In genomic region chr2:138649571-138649970, GRCh38 we compare ENCODE assay signal across 21 cellular contexts.
"Had no signal": no experiment of that assay in that cellular context is flagged by ENCODE, and none has a peak within 500 bp of the region (broad histone marks: within the 10 kb centered on the region; RNA-seq: fewer than 3 reads in every experiment).

No MANE protein-coding gene starts in this region.

- H3K9me3 Mint-ChIP-seq: stimulated activated naive B cell treated with anti-CD40 and anti-IgM and Interleukin-4, amounts not matched to agents 10 μg/mL and 1 μg/mL and 100 μg/mL, for 72 hours had no signal

- ATAC-seq: heart left ventricle; mucosa of descending colon; natural killer cell; sciatic nerve; stimulated activated naive B cell treated with anti-CD40 and anti-IgM and Interleukin-4, amounts not matched to agents 10 μg/mL and 1 μg/mL and 100 μg/mL, for 72 hours; stimulated activated naive CD8-positive, alpha-beta T cell treated with anti-CD3 and anti-CD28 coated beads, Interleukin-15, amount 100 ng/mL, for 72 hours; upper lobe of right lung had no signal

- H3K36me3 Mint-ChIP-seq: natural killer cell; stimulated activated naive B cell treated with anti-CD40 and anti-IgM and Interleukin-4, amounts not matched to agents 10 μg/mL and 1 μg/mL and 100 μg/mL, for 72 hours had no signal

- H3K4me3 Mint-ChIP-seq: natural killer cell; neural crest cell; stimulated activated naive B cell treated with anti-CD40 and anti-IgM and Interleukin-4, amounts not matched to agents 10 μg/mL and 1 μg/mL and 100 μg/mL, for 72 hours; stimulated activated naive CD8-positive, alpha-beta T cell treated with anti-CD3 and anti-CD28 coated beads, Interleukin-15, amount 100 ng/mL, for 72 hours had no signal

- H3K4me1 ChIP-seq: colonic mucosa, heart left ventricle, spleen, testis, tibial nerve, upper lobe of right lung, vagina had no signal

- H3K4me3 ChIP-seq: colonic mucosa, heart left ventricle, mucosa of descending colon, spleen, testis, tibial nerve, upper lobe of right lung, vagina had no signal

- H3K27ac Mint-ChIP-seq: natural killer cell; stimulated activated naive B cell treated with anti-CD40 and anti-IgM and Interleukin-4, amounts not matched to agents 10 μg/mL and 1 μg/mL and 100 μg/mL, for 72 hours; stimulated activated naive CD8-positive, alpha-beta T cell treated with anti-CD3 and anti-CD28 coated beads, Interleukin-15, amount 100 ng/mL, for 72 hours had no signal

- H3K27ac ChIP-seq: colonic mucosa, heart left ventricle, spleen, testis, tibial nerve, upper lobe of right lung, vagina had no signal

- H3K27me3 ChIP-seq: colonic mucosa, spleen, testis, tibial nerve, upper lobe of right lung, vagina had no signal

- DNase-seq: colonic mucosa; dermis blood vessel endothelial cell; foreskin melanocyte; heart left ventricle; hypothalamus; kidney glomerular epithelial cell; mucosa of descending colon; natural killer cell; posterior cingulate gyrus; spleen; stimulated activated CD4-positive, alpha-beta T cell treated with anti-CD3 and anti-CD28 coated beads, Interleukin-15, amount 100 ng/mL, for 24 hours; stimulated activated CD4-positive, alpha-beta T cell treated with anti-CD3 and anti-CD28 coated beads, Interleukin-1b, Interleukin-23, amount 100 ng/mL, for 48 hours; stimulated activated CD4-positive, alpha-beta T cell treated with anti-CD3 and anti-CD28 coated beads, Interleukin-4, amount 100 ng/mL, for 24 hours; stimulated activated naive B cell treated with anti-CD40 and anti-IgM and Interleukin-4, amounts not matched to agents 10 μg/mL and 1 μg/mL and 100 μg/mL, for 72 hours; stimulated activated naive CD8-positive, alpha-beta T cell treated with anti-CD3 and anti-CD28 coated beads, Interleukin-15, amount 100 ng/mL, for 72 hours; testis; upper lobe of right lung had no signal

- H3K4me1 Mint-ChIP-seq: natural killer cell; neural crest cell; stimulated activated naive B cell treated with anti-CD40 and anti-IgM and Interleukin-4, amounts not matched to agents 10 μg/mL and 1 μg/mL and 100 μg/mL, for 72 hours; stimulated activated naive CD8-positive, alpha-beta T cell treated with anti-CD3 and anti-CD28 coated beads, Interleukin-15, amount 100 ng/mL, for 72 hours had no signal

- H3K9me3 ChIP-seq: colonic mucosa, heart left ventricle, mucosa of descending colon, spleen, testis, tibial nerve, upper lobe of right lung, vagina had no signal

- H3K36me3 ChIP-seq: colonic mucosa, heart left ventricle, spleen, tibial nerve, upper lobe of right lung, vagina had no signal
